20 cellular contexts compared by ENCODE assay signal in the genomic region with DNA sequence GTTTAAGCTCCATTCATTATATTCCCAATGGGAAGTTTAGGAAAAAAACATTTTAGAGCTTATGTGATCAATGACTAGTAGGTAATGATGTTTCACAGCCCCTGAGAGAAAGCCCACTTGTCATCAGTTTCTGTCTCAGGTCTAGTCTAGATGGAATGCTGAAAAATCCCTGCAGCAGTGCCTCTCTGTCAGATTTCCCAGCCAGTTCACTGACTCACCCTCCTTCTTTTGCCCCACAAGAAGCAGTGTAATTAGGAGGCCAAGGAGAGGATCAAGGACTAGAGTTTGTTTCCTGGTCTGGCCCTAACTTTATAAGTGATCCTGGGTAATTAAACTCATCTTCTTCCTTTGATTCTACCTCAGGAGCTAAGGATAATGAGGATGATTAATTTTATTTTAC.
DNase-seq lines count a peak whose midpoint lies in the region; ATAC-seq and TF ChIP-seq lines count a peak whose summit lies in the region.
"Had no signal": no experiment of that assay in that cellular context is flagged by ENCODE, and none has a peak within 500 bp of the region (broad histone marks: within the 10 kb centered on the region; RNA-seq: fewer than 3 reads in every experiment).

No MANE protein-coding gene starts in this region.

- ATAC-seq in PC-3: peak; percentile 60
- no peak for ATAC-seq in activated naive CD4-positive, alpha-beta T cell treated with anti-CD3 and anti-CD28 coated beads, Interleukin-2, amount 50 U/mL, for 72 hours

- peak overlapping the region in 2 of 3 experiments; percentile 5 to 38 for H3K27ac Mint-ChIP-seq in nephron
- no peak overlapping the region for H3K27ac Mint-ChIP-seq in activated naive CD4-positive, alpha-beta T cell treated with anti-CD3 and anti-CD28 coated beads, Interleukin-2, amount 50 U/mL, for 72 hours
- H3K27ac Mint-ChIP-seq: activated naive CD8-positive, alpha-beta T cell; memory B cell had no signal

- no peak for TF ChIP-seq CTCF in PC-3 (conservative IDR thresholded peaks at IDR 0.05; ENCODE audit: low read depth, low read length)
- TF ChIP-seq CTCF in nephron (IDR thresholded peaks at IDR 0.05; ENCODE audit: unreplicated experiment in 3 of 3): no peak
- no peak for TF ChIP-seq CTCF in BE2C (IDR thresholded peaks at IDR 0.05; ENCODE audit: low read depth, low read length)

- no peak overlapping the region for H3K4me2 ChIP-seq in PC-3 (ENCODE audit: low read length)
- H3K4me2 ChIP-seq: BLaER1, KMS-11 had no signal

- no peaks in the 10 kb centered on the region for H3K9me3 ChIP-seq in PC-3 (ENCODE audit: low read length)
- no peaks in the 10 kb centered on the region for H3K9me3 ChIP-seq in BE2C
- H3K9me3 ChIP-seq: BLaER1 had no signal

- no peak overlapping the region for H3K4me3 Mint-ChIP-seq in nephron
- H3K4me3 Mint-ChIP-seq: activated naive CD8-positive, alpha-beta T cell; memory B cell had no signal

- H3K4me1 Mint-ChIP-seq in nephron: no peaks in the 10 kb centered on the region
- H3K4me1 Mint-ChIP-seq: memory B cell had no signal

- H3K36me3 ChIP-seq in PC-3 (ENCODE audit: low read depth, low read length) (no peaks in the 10 kb centered on the region), BE2C (peaks cover 10% of the 10 kb centered on the region)
- H3K36me3 ChIP-seq: BLaER1 had no signal

- no peak overlapping the region for H3K9ac ChIP-seq in PC-3 (ENCODE audit: low read length)
- H3K9ac ChIP-seq: BLaER1, KMS-11, parathyroid adenoma had no signal

- intact Hi-C loops in PC-3 (cut with micrococcal nuclease): no loop called here

- no peak overlapping the region for H3K27ac ChIP-seq in PC-3 (ENCODE audit: low read length)
- H3K27ac ChIP-seq: BLaER1, KMS-11, parathyroid adenoma had no signal

- H3K4me1 ChIP-seq in PC-3 (ENCODE audit: insufficient read depth, low read length): no peaks in the 10 kb centered on the region
- H3K4me1 ChIP-seq in BE2C: no peaks in the 10 kb centered on the region
- H3K4me1 ChIP-seq: BLaER1, parathyroid adenoma had no signal

- DNase-seq in COLO829 (ENCODE audit: low spot score) (peak; percentile 4), PC-3 (no peak), fibroblast of gingiva (ENCODE audit: low read depth) (peak; percentile 31), BE2C (no peak), epidermal melanocyte (ENCODE audit: insufficient read length, low spot score) (no peak), NCI-H187 (lab: John Stamatoyannopoulos, UW) (no peak)
- DNase-seq in activated naive CD4-positive, alpha-beta T cell treated with anti-CD3 and anti-CD28 coated beads, Interleukin-2, amount 50 U/mL, for 72 hours (ENCODE audit: low spot score in 2 of 2): no peak
- DNase-seq: activated CD8-positive, alpha-beta memory T cell treated with anti-CD3 and anti-CD28 coated beads, Interleukin-2, amount 50 U/mL, for 4 hours; cortex of kidney; DMS53; NCI-H748 treated with DMSO at 0.1 percent for 48 hours; stimulated activated CD4-positive, alpha-beta T cell treated with anti-CD3 and anti-CD28 coated beads, Interleukin-15, amount 100 ng/mL, for 24 hours; substantia nigra; SW 1271 had no signal

- H3K9me3 Mint-ChIP-seq in nephron: no peaks in the 10 kb centered on the region
- H3K9me3 Mint-ChIP-seq in activated naive CD4-positive, alpha-beta T cell treated with anti-CD3 and anti-CD28 coated beads, Interleukin-2, amount 50 U/mL, for 72 hours: no peaks in the 10 kb centered on the region
- H3K9me3 Mint-ChIP-seq: memory B cell had no signal

- POLR2A ChIA-PET in PC-3 (lab: Charles Lee; ENCODE audit: unreplicated experiment): no interaction called here

- no peaks in the 10 kb centered on the region for H3F3A ChIP-seq in PC-3 (ENCODE audit: low read length, unreplicated experiment)

- H3K36me3 Mint-ChIP-seq in nephron (ENCODE audit: low read depth): peaks cover 36% of the 10 kb centered on the region
- H3K36me3 Mint-ChIP-seq in activated naive CD4-positive, alpha-beta T cell treated with anti-CD3 and anti-CD28 coated beads, Interleukin-2, amount 50 U/mL, for 72 hours: no peaks in the 10 kb centered on the region
- H3K36me3 Mint-ChIP-seq: activated naive CD8-positive, alpha-beta T cell; memory B cell had no signal

- BruUV-seq in PC-3 (replicated peaks; lab: Mats Ljungman, UMichigan): no TSS peak

- no peak overlapping the region for H2AFZ ChIP-seq in PC-3 (ENCODE audit: low read length)
- H2AFZ ChIP-seq: parathyroid adenoma had no signal

- no peak overlapping the region for H3K4me3 ChIP-seq in PC-3 (ENCODE audit: low read length)
- no peak overlapping the region for H3K4me3 ChIP-seq in BE2C (ENCODE audit: low read depth, low read length)
- H3K4me3 ChIP-seq: BLaER1 had no signal

- H3K9me2 ChIP-seq in PC-3 (replicated peaks; ENCODE audit: low read length): no peaks in the 10 kb centered on the region

- CTCF ChIA-PET in PC-3 (lab: Charles Lee): no interaction called here

- H3K79me2 ChIP-seq in PC-3 (ENCODE audit: low read length): no peaks in the 10 kb centered on the region
- H3K79me2 ChIP-seq: parathyroid adenoma had no signal

- H3K27me3 ChIP-seq in PC-3 (ENCODE audit: low read length): no peaks in the 10 kb centered on the region
- H3K27me3 ChIP-seq in BE2C: no peaks in the 10 kb centered on the region
- H3K27me3 ChIP-seq: BLaER1 had no signal

- H3K27me3 Mint-ChIP-seq in nephron (ENCODE audit: low read depth): no peaks in the 10 kb centered on the region

- no peaks in the 10 kb centered on the region for H4K20me1 ChIP-seq in PC-3 (ENCODE audit: low read length)
- H4K20me1 ChIP-seq: BLaER1 had no signal

Comparison
In these comparisons a context has a peak if more than half of its experiments do, and no peak if none do; other contexts are left out.
1. DNase-seq: peak in COLO829 (single experiment) and fibroblast of gingiva (single experiment); none in PC-3 (single experiment), BE2C (single experiment), epidermal melanocyte (single experiment), NCI-H187 (0 of 2) and activated naive CD4-positive, alpha-beta T cell treated with anti-CD3 and anti-CD28 coated beads, Interleukin-2, amount 50 U/mL, for 72 hours (0 of 2).
2. H3K27ac Mint-ChIP-seq: peak in nephron (2 of 3); none in activated naive CD4-positive, alpha-beta T cell treated with anti-CD3 and anti-CD28 coated beads, Interleukin-2, amount 50 U/mL, for 72 hours (0 of 2).